Comparison of ENCODE assay signal across 14 cellular contexts in genomic region chr20:21515300-21516179, GRCh38. TPM values are rescaled to one million over a fixed set of nuclear protein-coding genes. Genes with fewer than 3 reads are reported as not detected.
DNase-seq lines count a peak whose midpoint lies in the region; ATAC-seq, FAIRE-seq and TF ChIP-seq lines count a peak whose summit lies in the region.
"Had no signal": no experiment of that assay in that cellular context is flagged by ENCODE, and none has a peak within 500 bp of the region (broad histone marks: within the 10 kb centered on the region; RNA-seq: fewer than 3 reads in every experiment).

No MANE protein-coding gene starts in this region.

- H3K36me3 ChIP-seq in HAP-1 (replicated peaks) = peaks cover 9% of the 10 kb centered on the region
- peaks cover 7% of the 10 kb centered on the region for H3K36me3 ChIP-seq in endocrine pancreas (ENCODE audit: control insufficient read depth, insufficient read depth, low read length)
- H3K36me3 ChIP-seq in neural progenitor cell = no peaks in the 10 kb centered on the region
- H3K36me3 ChIP-seq: left lung, right lobe of liver, uterus had no signal

- H3K27ac Mint-ChIP-seq in neural progenitor cell = no peak overlapping the region

- ATAC-seq in GM19328 (IDR thresholded peaks at IDR 0.05; ENCODE audit: unreplicated experiment) = no peak
- ATAC-seq in GM18502 (IDR thresholded peaks at IDR 0.05; ENCODE audit: poor library complexity, unreplicated experiment) = no peak
- ATAC-seq: body of pancreas, left lung, right lobe of liver had no signal

- DNase-seq in D341Med (ENCODE audit: low spot score) = peak; percentile 55
- DNase-seq in HAP-1 (ENCODE audit: low spot score in 2 of 2) = peak; percentile 58 to 72
- DNase-seq in neural progenitor cell (ENCODE audit: low spot score) = peak; percentile 84
- DNase-seq in HTR-8/SVneo (ENCODE audit: insufficient read length, low spot score) = no peak
- no peak for DNase-seq in NOMO-1 (lab: John Stamatoyannopoulos, UW; ENCODE audit: unreplicated experiment in 2 of 2)
- DNase-seq: NCI-H146, uterus had no signal

- peaks cover 53% of the 10 kb centered on the region for H3F3A ChIP-seq in neural progenitor cell (ENCODE audit: low read depth)

- H3K4me1 Mint-ChIP-seq in neural progenitor cell = peaks cover 27% of the 10 kb centered on the region

- in situ Hi-C loops in HAP-1 (cut with MboI; ENCODE audit: low sequenced_read_pairs) = loop anchor here (25.0 kb wide), 1 partner anchor 1847 kb away; the partner anchor contains the start of genes GZF1 and NXT1

- no peaks in the 10 kb centered on the region for H3K36me3 Mint-ChIP-seq in neural progenitor cell

- no peaks in the 10 kb centered on the region for H3K79me2 ChIP-seq in neural progenitor cell (ENCODE audit: low read depth)

- no peak overlapping the region for H2AFZ ChIP-seq in neural progenitor cell (replicated peaks)

- H3K9me3 ChIP-seq in HAP-1 = no peaks in the 10 kb centered on the region
- H3K9me3 ChIP-seq in endocrine pancreas (ENCODE audit: control insufficient read depth, low read length) = no peaks in the 10 kb centered on the region
- no peaks in the 10 kb centered on the region for H3K9me3 ChIP-seq in neural progenitor cell (ENCODE audit: low read depth)
- H3K9me3 ChIP-seq: body of pancreas, left lung, right lobe of liver, uterus had no signal

- no peak overlapping the region for H3K27ac ChIP-seq in neural progenitor cell
- H3K27ac ChIP-seq: body of pancreas, left lung, right lobe of liver, uterus had no signal

- H3K4me2 ChIP-seq in neural progenitor cell = peak overlapping the region; percentile 82

- H3K9me3 Mint-ChIP-seq in neural progenitor cell = peaks cover 3% of the 10 kb centered on the region

- FAIRE-seq in HTR-8/SVneo (lab: Jason Lieb, UNC) = no peak
- FAIRE-seq: D721Med had no signal

- H3K9ac ChIP-seq in endocrine pancreas (ENCODE audit: control insufficient read depth, insufficient read depth, low read length) (peak overlapping the region; percentile 81), neural progenitor cell (no peak overlapping the region)

- H3K4me3 ChIP-seq in HAP-1 (peak overlapping the region; percentile 61), endocrine pancreas (ENCODE audit: control insufficient read depth, insufficient read depth, low read length) (peak overlapping the region; percentile 62), neural progenitor cell (peak overlapping the region; percentile 35)
- H3K4me3 ChIP-seq: body of pancreas, left lung, right lobe of liver, uterus had no signal

- no peak for TF ChIP-seq CTCF in neural progenitor cell (IDR thresholded peaks at IDR 0.05)

- peaks cover 12% of the 10 kb centered on the region for H3K27me3 ChIP-seq in HAP-1 (ENCODE audit: low read depth)
- no peaks in the 10 kb centered on the region for H3K27me3 ChIP-seq in endocrine pancreas (ENCODE audit: control insufficient read depth, insufficient read depth, low read length)
- H3K27me3 ChIP-seq in neural progenitor cell = peaks cover 100% of the 10 kb centered on the region

- H3K27me3 Mint-ChIP-seq in neural progenitor cell (ENCODE audit: insufficient read depth, low read depth) = peaks cover 84% of the 10 kb centered on the region

- H3K4me3 Mint-ChIP-seq in neural progenitor cell = no peak overlapping the region

- H4K20me1 ChIP-seq in neural progenitor cell (ENCODE audit: low read depth) = peaks cover 100% of the 10 kb centered on the region

- peaks cover 11% of the 10 kb centered on the region for H3K4me1 ChIP-seq in HAP-1
- H3K4me1 ChIP-seq in endocrine pancreas (ENCODE audit: control insufficient read depth, insufficient read depth, low read length) = no peaks in the 10 kb centered on the region
- H3K4me1 ChIP-seq in neural progenitor cell = peaks cover 56% of the 10 kb centered on the region

RNA-seq across cellular contexts. Expression of gene NKX2-2, which starts 1.7 kb away (rescaled TPM):
- not detected in 2 replicates for total RNA-seq in neural progenitor cell (ENCODE audit: low replicate concordance)
- total RNA-seq: left lung, right lobe of liver, uterus had no signal

Comparison
In these comparisons a context has a peak if more than half of its experiments do, and no peak if none do; other contexts are left out.
1. DNase-seq: peak in D341Med (single experiment), HAP-1 (2 of 2) and neural progenitor cell (single experiment); none in HTR-8/SVneo (single experiment) and NOMO-1 (0 of 2).
2. Peak in every context shown above with its lines, with median percentiles within 50 percentile points of each other: H3K4me3 ChIP-seq.